9 cellular contexts compared by ENCODE assay signal in the genomic region with DNA sequence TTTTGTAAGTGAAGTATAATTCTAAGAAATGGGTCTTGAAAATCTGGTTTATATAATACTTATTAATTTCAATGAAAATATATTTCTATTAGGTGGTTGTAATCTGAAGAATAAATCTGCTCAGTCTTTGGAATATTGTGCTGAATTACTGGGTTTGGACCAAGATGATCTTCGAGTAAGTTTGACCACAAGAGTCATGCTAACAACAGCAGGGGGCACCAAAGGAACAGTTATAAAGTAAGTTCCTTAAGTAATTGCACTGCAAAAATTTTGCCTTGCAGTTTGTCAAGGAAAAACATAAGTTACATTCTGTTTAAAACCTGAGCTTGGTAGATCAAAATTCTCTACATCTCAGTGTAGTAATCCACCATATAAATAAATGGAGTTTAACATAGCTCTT.
DNase-seq lines count a peak whose midpoint lies in the region; TF ChIP-seq lines count a peak whose summit lies in the region.
"Had no signal": no experiment of that assay in that cellular context is flagged by ENCODE, and none has a peak within 500 bp of the region (broad histone marks: within the 10 kb centered on the region; RNA-seq: fewer than 3 reads in every experiment).

No MANE protein-coding gene starts in this region.

- H3K23me2 ChIP-seq in H9 (ENCODE audit: insufficient read length, low read depth, low read length, poor library complexity, severe bottlenecking): no peaks in the 10 kb centered on the region

- H3K4me3 ChIP-seq in Peyer's patch: no peak overlapping the region
- no peak overlapping the region for H3K4me3 ChIP-seq in epithelial cell of proximal tubule (ENCODE audit: low read depth, low read length)
- H3K4me3 ChIP-seq in suprapubic skin: no peak overlapping the region

- no CpG with 5 or more reads among the region's 1 CpG for WGBS in H9 (ENCODE audit: extremely low coverage, insufficient read length, low lambda C conversion rate)
- WGBS in suprapubic skin: 19% methylated on average over 1 of the region's 1 CpG

- no peak overlapping the region for H2BK5ac ChIP-seq in H9 (ENCODE audit: insufficient read length, low read length)

- no peak overlapping the region for H4K91ac ChIP-seq in H9 (ENCODE audit: insufficient read length, low read depth, low read length)

- H3K79me2 ChIP-seq in H9 (ENCODE audit: insufficient read depth, low read length): no peaks in the 10 kb centered on the region

- H3K27me3 ChIP-seq in H9 (ENCODE audit: insufficient read depth, low read length) (no peaks in the 10 kb centered on the region), Peyer's patch (no peaks in the 10 kb centered on the region), suprapubic skin (no peaks in the 10 kb centered on the region)

- H4K8ac ChIP-seq in H9 (replicated peaks; ENCODE audit: insufficient read length, low read depth, low read length): no peak overlapping the region

- no peak for TF ChIP-seq EP300 in suprapubic skin (IDR thresholded peaks at IDR 0.05)

- no peaks in the 10 kb centered on the region for H3K27me3 Mint-ChIP-seq in H9 (ENCODE audit: low read depth)

- TF ChIP-seq POLR2A in Peyer's patch (IDR thresholded peaks at IDR 0.05) (no peak), suprapubic skin (IDR thresholded peaks at IDR 0.05) (no peak)

- TF ChIP-seq CTCF in H9 (conservative IDR thresholded peaks at IDR 0.05) (peak; percentile 62; the same call in 2 of the 3 replicates), Peyer's patch (IDR thresholded peaks at IDR 0.05) (peak in 4 of 6 experiments; percentile 24 to 50 (median 46)), epithelial cell of proximal tubule (conservative IDR thresholded peaks at IDR 0.05; ENCODE audit: low read depth, low read length) (peak; percentile 71), suprapubic skin (IDR thresholded peaks at IDR 0.05) (no peak)

- H3K56ac ChIP-seq in H9 (ENCODE audit: insufficient read length, low read depth, low read length): no peak overlapping the region

- no peak overlapping the region for H2AFZ ChIP-seq in H9 (ENCODE audit: low read length)

- H3K36me3 Mint-ChIP-seq in H9 (ENCODE audit: insufficient read depth in 1 of 3, low read depth in 3 of 3): peaks cover 0 to 18% (median 4%) of the 10 kb centered on the region in 3 experiments; a peak in 3 of 7 replicates
- H3K36me3 Mint-ChIP-seq: activated naive CD4-positive, alpha-beta T cell treated with anti-CD3 and anti-CD28 coated beads, Interleukin-2, amount 50 U/mL, for 72 hours had no signal

- no peak overlapping the region for H2BK20ac ChIP-seq in H9 (ENCODE audit: low read depth, low read length, poor library complexity, severe bottlenecking)

- DNase-seq in NCI-H2196 (lab: John Stamatoyannopoulos, UW; ENCODE audit: unreplicated experiment) (peak; percentile 53), NCI-H2196 treated with DMSO at 0.1 percent for 48 hours (lab: John Stamatoyannopoulos, UW; ENCODE audit: unreplicated experiment) (no peak), H9 (no peak), Peyer's patch (peak in 1 of 3 donors; percentile 53), epithelial cell of proximal tubule (ENCODE audit: low read depth) (peak; percentile 10), pons (ENCODE audit: low spot score) (peak; percentile 81), activated gamma-delta T cell (lab: John Stamatoyannopoulos, UW) (no peak), suprapubic skin (ENCODE audit: low spot score in 2 of 2) (no peak)

- no peak overlapping the region for H4K5ac ChIP-seq in H9 (ENCODE audit: insufficient read length, low read depth, low read length)

- no peak overlapping the region for H2BK15ac ChIP-seq in H9 (ENCODE audit: low read depth, low read length)

- no peak overlapping the region for H2BK12ac ChIP-seq in H9 (ENCODE audit: insufficient read length, low read depth, low read length)

- H3K23ac ChIP-seq in H9 (ENCODE audit: insufficient read length, low read depth, low read length): no peak overlapping the region

- H3K4me2 ChIP-seq in H9 (ENCODE audit: insufficient read depth, insufficient read length, low read length): no peak overlapping the region

- no peak overlapping the region for H2AK5ac ChIP-seq in H9 (ENCODE audit: insufficient read length, low read length)

- H3K4me1 Mint-ChIP-seq in H9: no peaks in the 10 kb centered on the region

- no peak overlapping the region for H3K27ac Mint-ChIP-seq in H9
- H3K27ac Mint-ChIP-seq: activated naive CD4-positive, alpha-beta T cell treated with anti-CD3 and anti-CD28 coated beads, Interleukin-2, amount 50 U/mL, for 72 hours had no signal

- H3K27ac ChIP-seq in H9 (ENCODE audit: insufficient read length, low read depth, low read length) (no peak overlapping the region), Peyer's patch (no peak overlapping the region), suprapubic skin (no peak overlapping the region)

- no peak overlapping the region for H3K4ac ChIP-seq in H9 (ENCODE audit: low read depth, low read length)

- H3K4me3 Mint-ChIP-seq in H9: no peak overlapping the region

- no peak overlapping the region for H2BK120ac ChIP-seq in H9 (ENCODE audit: low read depth, low read length, poor library complexity, severe bottlenecking)

- no peaks in the 10 kb centered on the region for H3K4me1 ChIP-seq in H9 (ENCODE audit: insufficient read depth, low read length)
- H3K4me1 ChIP-seq in Peyer's patch: peaks cover 0 to 14% (median 0%) of the 10 kb centered on the region in 4 donors
- peaks cover 2% of the 10 kb centered on the region for H3K4me1 ChIP-seq in suprapubic skin

- no peak overlapping the region for H3T11ph ChIP-seq in H9 (ENCODE audit: low read length)

- no peak overlapping the region for H3K9ac ChIP-seq in H9 (ENCODE audit: extremely low read depth, insufficient read length, low read length)

- H3K9me3 ChIP-seq in H9 (ENCODE audit: control insufficient read depth, low read depth, low read length) (no peaks in the 10 kb centered on the region), Peyer's patch (no peaks in the 10 kb centered on the region), suprapubic skin (no peaks in the 10 kb centered on the region)

- H3K9me3 Mint-ChIP-seq in H9: no peaks in the 10 kb centered on the region
- H3K9me3 Mint-ChIP-seq: activated naive CD4-positive, alpha-beta T cell treated with anti-CD3 and anti-CD28 coated beads, Interleukin-2, amount 50 U/mL, for 72 hours had no signal

- H3K36me3 ChIP-seq in Peyer's patch (peaks cover 0 to 27% (median 0%) of the 10 kb centered on the region in 3 donors), suprapubic skin (peaks cover 4% of the 10 kb centered on the region)

- H3K79me1 ChIP-seq in H9 (ENCODE audit: insufficient read depth, low read depth, low read length, poor library complexity, severe bottlenecking): no peaks in the 10 kb centered on the region

- H3K14ac ChIP-seq in H9 (ENCODE audit: insufficient read depth, low read length): no peak overlapping the region

- no peaks in the 10 kb centered on the region for H4K20me1 ChIP-seq in H9 (ENCODE audit: control insufficient read depth, insufficient read depth, insufficient read length)

- H3K18ac ChIP-seq in H9 (ENCODE audit: insufficient read length, low read depth, low read length): no peak overlapping the region

Comparison
In these comparisons a context has a peak if more than half of its experiments do, and no peak if none do; other contexts are left out.
1. DNase-seq: peak in NCI-H2196 (single experiment), epithelial cell of proximal tubule (single experiment) and pons (single experiment); none in NCI-H2196 treated with DMSO at 0.1 percent for 48 hours (single experiment), H9 (single experiment), activated gamma-delta T cell (single experiment) and suprapubic skin (0 of 2).
2. CTCF ChIP-seq: peak in H9 (single experiment), Peyer's patch (4 of 6) and epithelial cell of proximal tubule (single experiment); none in suprapubic skin (0 of 2).